Comparison of ENCODE assay signal across 8 cellular contexts in the genomic region with DNA sequence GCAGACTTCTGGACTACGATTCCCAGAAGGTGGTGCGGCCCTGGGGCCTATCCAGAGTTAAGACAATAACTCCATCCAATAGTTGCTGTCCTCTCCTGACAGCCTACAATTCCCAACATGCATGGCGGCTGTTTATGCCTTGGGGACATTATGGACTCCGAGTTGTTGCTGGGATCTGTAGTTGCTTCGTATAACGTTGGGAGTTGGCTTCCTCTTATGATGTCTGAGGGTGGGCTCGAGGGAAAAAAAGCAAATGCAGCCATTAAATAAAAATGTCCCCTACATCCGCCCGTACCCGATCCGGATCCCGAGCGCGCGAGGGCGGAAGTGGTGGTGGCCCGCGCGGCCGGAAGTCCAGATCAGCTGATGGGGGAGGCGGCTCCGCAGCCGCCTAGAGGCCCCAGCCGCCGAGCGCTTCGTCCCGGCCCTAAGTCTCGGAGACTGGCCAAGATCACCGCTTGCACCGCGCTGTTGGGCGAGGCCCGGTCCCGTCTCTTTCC. TPM values are rescaled to one million over a fixed set of nuclear protein-coding genes. Genes with fewer than 3 reads are reported as not detected.
DNase-seq lines count a peak whose midpoint lies in the region; ATAC-seq, FAIRE-seq and TF ChIP-seq lines count a peak whose summit lies in the region.

A gene with protein sequence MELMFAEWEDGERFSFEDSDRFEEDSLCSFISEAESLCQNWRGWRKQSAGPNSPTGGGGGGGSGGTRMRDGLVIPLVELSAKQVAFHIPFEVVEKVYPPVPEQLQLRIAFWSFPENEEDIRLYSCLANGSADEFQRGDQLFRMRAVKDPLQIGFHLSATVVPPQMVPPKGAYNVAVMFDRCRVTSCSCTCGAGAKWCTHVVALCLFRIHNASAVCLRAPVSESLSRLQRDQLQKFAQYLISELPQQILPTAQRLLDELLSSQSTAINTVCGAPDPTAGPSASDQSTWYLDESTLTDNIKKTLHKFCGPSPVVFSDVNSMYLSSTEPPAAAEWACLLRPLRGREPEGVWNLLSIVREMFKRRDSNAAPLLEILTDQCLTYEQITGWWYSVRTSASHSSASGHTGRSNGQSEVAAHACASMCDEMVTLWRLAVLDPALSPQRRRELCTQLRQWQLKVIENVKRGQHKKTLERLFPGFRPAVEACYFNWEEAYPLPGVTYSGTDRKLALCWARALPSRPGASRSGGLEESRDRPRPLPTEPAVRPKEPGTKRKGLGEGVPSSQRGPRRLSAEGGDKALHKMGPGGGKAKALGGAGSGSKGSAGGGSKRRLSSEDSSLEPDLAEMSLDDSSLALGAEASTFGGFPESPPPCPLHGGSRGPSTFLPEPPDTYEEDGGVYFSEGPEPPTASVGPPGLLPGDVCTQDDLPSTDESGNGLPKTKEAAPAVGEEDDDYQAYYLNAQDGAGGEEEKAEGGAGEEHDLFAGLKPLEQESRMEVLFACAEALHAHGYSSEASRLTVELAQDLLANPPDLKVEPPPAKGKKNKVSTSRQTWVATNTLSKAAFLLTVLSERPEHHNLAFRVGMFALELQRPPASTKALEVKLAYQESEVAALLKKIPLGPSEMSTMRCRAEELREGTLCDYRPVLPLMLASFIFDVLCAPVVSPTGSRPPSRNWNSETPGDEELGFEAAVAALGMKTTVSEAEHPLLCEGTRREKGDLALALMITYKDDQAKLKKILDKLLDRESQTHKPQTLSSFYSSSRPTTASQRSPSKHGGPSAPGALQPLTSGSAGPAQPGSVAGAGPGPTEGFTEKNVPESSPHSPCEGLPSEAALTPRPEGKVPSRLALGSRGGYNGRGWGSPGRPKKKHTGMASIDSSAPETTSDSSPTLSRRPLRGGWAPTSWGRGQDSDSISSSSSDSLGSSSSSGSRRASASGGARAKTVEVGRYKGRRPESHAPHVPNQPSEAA (N-terminal part only) (plus strand): TSS at position 386 of the 500 bp plus-strand sequence. CDS start 273 bp downstream, outside the sequence.

- TF ChIP-seq CTCF in BE2C (IDR thresholded peaks at IDR 0.05; ENCODE audit: low read depth, low read length): no peak

- peak within 1 kb of the TSS; percentile 79 for H3K4me3 ChIP-seq in BE2C (ENCODE audit: low read depth, low read length)

- DNase-seq in BE2C: peak; percentile 86
- DNase-seq in GM19240 (ENCODE audit: insufficient read length, low spot score): peak; percentile 83
- peak; percentile 89 to 91 for DNase-seq in NCI-H526 (lab: John Stamatoyannopoulos, UW)
- DNase-seq in activated CD4-positive, alpha-beta T cell treated with anti-CD3 and anti-CD28 coated beads for 48 hours: peak; percentile 88
- peak; percentile 98 for DNase-seq in kidney glomerular epithelial cell (lab: John Stamatoyannopoulos, UW)
- peak; percentile 50 to 60 for DNase-seq in stimulated activated CD4-positive, alpha-beta T cell treated with anti-CD3 and anti-CD28 coated beads, Interleukin-1b, Interleukin-23, amount 100 ng/mL, for 1 hour (ENCODE audit: low read depth in 2 of 2)

- ATAC-seq in HG03460 (IDR thresholded peaks at IDR 0.05; ENCODE audit: unreplicated experiment): peak; percentile 66

- H3K36me3 ChIP-seq in BE2C: peaks cover 3% of the 10 kb centered on the region; the same call in 1 of the 2 replicates

- FAIRE-seq in colon (lab: Jason Lieb, UNC): peak; percentile 43

- no peaks in the 10 kb centered on the region; the same call in 1 of the 2 replicates for H3K4me1 ChIP-seq in BE2C

- H3K9me3 ChIP-seq in BE2C: no peaks in the 10 kb centered on the region

- H3K27me3 ChIP-seq in BE2C: no peaks in the 10 kb centered on the region

RNA-seq across cellular contexts. Expression of the gene that starts here (rescaled TPM):
- 61.2 TPM for polyA plus RNA-seq in BE2C (2012; ENCODE audit: insufficient read depth, insufficient read length, low read depth)

Comparison
In these comparisons a context has a peak if more than half of its experiments do, and no peak if none do; other contexts are left out.
1. Peak in every context shown above with its lines: DNase-seq, ATAC-seq and H3K4me3 ChIP-seq.